ENCODE assay signal across 8 cellular contexts in genomic region chr3:27712136-27713065, GRCh38. TPM values are rescaled to one million over a fixed set of nuclear protein-coding genes. Genes with fewer than 3 reads are reported as not detected.
A peak's percentile ranks its signal among the peaks of the same experiment; 100 is the strongest.
DNase-seq lines count a peak whose midpoint lies in the region; ATAC-seq and TF ChIP-seq lines count a peak whose summit lies in the region.

No MANE protein-coding gene starts in this region.

- H3K4me1 ChIP-seq in lower lobe of right lung: peaks cover 26% of the 10 kb centered on the region

- TF ChIP-seq CTCF in dorsolateral prefrontal cortex (IDR thresholded peaks at IDR 0.05 in 54 of 56, conservative IDR thresholded peaks at IDR 0.05 in 2 of 56; ENCODE audit: low read depth in 1 of 56, partially characterized antibody in 56 of 56) (peak; percentile 35 to 85 (median 75)), lower lobe of right lung (IDR thresholded peaks at IDR 0.05) (peak; percentile 82)

- peak; percentile 98 for ATAC-seq in GM18867 (IDR thresholded peaks at IDR 0.05; ENCODE audit: unreplicated experiment)
- ATAC-seq in HG03103 (IDR thresholded peaks at IDR 0.05; ENCODE audit: low read depth, unreplicated experiment): peak; percentile 93
- ATAC-seq in lower lobe of right lung: peak; percentile 93 to 96

- H3K9me3 ChIP-seq in lower lobe of right lung: no peaks in the 10 kb centered on the region

- DNase-seq in AG08396 (ENCODE audit: low spot score) (peak; percentile 89), NCI-H345 treated with DMSO at 0.1 percent for 48 hours (lab: John Stamatoyannopoulos, UW; ENCODE audit: unreplicated experiment) (peak; percentile 36), dorsolateral prefrontal cortex (peak in 9 of 10 donors; percentile 56 to 84 (median 70)), lower lobe of right lung (peak; percentile 78)
- peak; percentile 75 to 79 for DNase-seq in activated CD4-positive, alpha-beta T cell treated with anti-CD3 and anti-CD28 coated beads, Interleukin-2, amount 50 U/mL, for 48 hours
- DNase-seq in stimulated activated CD4-positive, alpha-beta T cell treated with anti-CD3 and anti-CD28 coated beads, TNF-alpha, amount 100 ng/mL, for 1 hour (ENCODE audit: low read depth in 3 of 3, low spot score in 1 of 3): peak; percentile 30 to 60 (median 58)

- H3K4me3 ChIP-seq in dorsolateral prefrontal cortex (peak overlapping the region; percentile 27 to 72 (median 55)), lower lobe of right lung (peak overlapping the region; percentile 66)

- H3K27ac ChIP-seq in dorsolateral prefrontal cortex (no peak overlapping the region), lower lobe of right lung (no peak overlapping the region)

- intact Hi-C loops in dorsolateral prefrontal cortex (cut with DNase I): loop anchor here (5.0 kb wide), 1 partner anchor 620 kb away; no protein-coding TSS in a partner anchor
- intact Hi-C loops in lower lobe of right lung (cut with DNase I): no loop called here

- H3K27me3 ChIP-seq in dorsolateral prefrontal cortex (peaks cover 9 to 81% (median 53%) of the 10 kb centered on the region in 45 donors), lower lobe of right lung (ENCODE audit: low read depth) (peaks cover 52% of the 10 kb centered on the region)

- no peaks in the 10 kb centered on the region for H3K36me3 ChIP-seq in lower lobe of right lung

RNA-seq across cellular contexts. Expression of gene EOMES, which starts 9.7 kb away (rescaled TPM):
- total RNA-seq in dorsolateral prefrontal cortex (under 1 TPM in 24 of 120 experiments, not detected in 96; 0.13 to 0.47 (median 0.25) TPM), lower lobe of right lung (1.9 TPM)

Comparison
In these comparisons a context has a peak if more than half of its experiments do, and no peak if none do; other contexts are left out.
1. DNase-seq: peak in every context shown above with its lines; median percentile 89 in AG08396; 78 in lower lobe of right lung; 77 in activated CD4-positive, alpha-beta T cell treated with anti-CD3 and anti-CD28 coated beads, Interleukin-2, amount 50 U/mL, for 48 hours; 70 in dorsolateral prefrontal cortex; 58 in stimulated activated CD4-positive, alpha-beta T cell treated with anti-CD3 and anti-CD28 coated beads, TNF-alpha, amount 100 ng/mL, for 1 hour; 36 in NCI-H345 treated with DMSO at 0.1 percent for 48 hours.